ENCODE assay signal across 8 cellular contexts in genomic region chr9:75185585-75186170, GRCh38.
DNase-seq lines count a peak whose midpoint lies in the region; ATAC-seq and TF ChIP-seq lines count a peak whose summit lies in the region.

No MANE protein-coding gene starts in this region.

- H3K4me1 ChIP-seq in left ventricle myocardium inferior, result no peaks in the 10 kb centered on the region

- H3K27ac ChIP-seq in left ventricle myocardium inferior (replicated peaks), result no peak overlapping the region

- in situ Hi-C loops in GM13976 (cut with MboI; ENCODE audit: low sequenced_read_pairs, unreplicated experiment), result no loop called here

- TF ChIP-seq CTCF in GM13976 (IDR thresholded peaks at IDR 0.05; ENCODE audit: borderline replicate concordance, control extremely low read depth, extremely low read depth, insufficient read depth, missing control alignments) (peak; percentile 60), left ventricle myocardium inferior (IDR thresholded peaks at IDR 0.05; ENCODE audit: borderline replicate concordance) (peak; percentile 62)

- peak; percentile 17 for DNase-seq in AG08395 (ENCODE audit: low spot score)
- no peak for DNase-seq in GM13976 (ENCODE audit: low spot score)
- DNase-seq in NCI-H748 treated with DMSO at 0.1 percent for 48 hours (lab: John Stamatoyannopoulos, UW), result peak; percentile 17
- peak; percentile 44 for DNase-seq in activated T-cell treated with anti-CD3 and anti-CD28 coated beads, Interleukin-2, amount 50 U/mL, for 1 hour
- DNase-seq in left ventricle myocardium inferior, result no peak
- peak; percentile 11 to 52 (median 14) for DNase-seq in stimulated activated CD4-positive, alpha-beta T cell treated with anti-CD3 and anti-CD28 coated beads, TNF-alpha, amount 100 ng/mL, for 24 hours (ENCODE audit: low read depth in 3 of 3)

- no peak overlapping the region for H3K4me3 ChIP-seq in left ventricle myocardium inferior

- no peaks in the 10 kb centered on the region for H3K27me3 ChIP-seq in left ventricle myocardium inferior (ENCODE audit: low read depth)

- ATAC-seq in HG02852 (IDR thresholded peaks at IDR 0.05; ENCODE audit: unreplicated experiment) (peak; percentile 81), HG03196 (IDR thresholded peaks at IDR 0.05; ENCODE audit: unreplicated experiment) (no peak)

- no peaks in the 10 kb centered on the region for H3K9me3 ChIP-seq in left ventricle myocardium inferior (replicated peaks)

- H3K36me3 ChIP-seq in left ventricle myocardium inferior, result peaks cover 6% of the 10 kb centered on the region

- intact Hi-C loops in left ventricle myocardium inferior (cut with micrococcal nuclease), result no loop called here

Comparison
In these comparisons a context has a peak if more than half of its experiments do, and no peak if none do; other contexts are left out.
1. DNase-seq: peak in AG08395 (single experiment), NCI-H748 treated with DMSO at 0.1 percent for 48 hours (single experiment), activated T-cell treated with anti-CD3 and anti-CD28 coated beads, Interleukin-2, amount 50 U/mL, for 1 hour (single experiment) and stimulated activated CD4-positive, alpha-beta T cell treated with anti-CD3 and anti-CD28 coated beads, TNF-alpha, amount 100 ng/mL, for 24 hours (3 of 3); none in GM13976 (single experiment) and left ventricle myocardium inferior (single experiment).